Comparison of ENCODE assay signal across 8 cellular contexts in the genomic region with DNA sequence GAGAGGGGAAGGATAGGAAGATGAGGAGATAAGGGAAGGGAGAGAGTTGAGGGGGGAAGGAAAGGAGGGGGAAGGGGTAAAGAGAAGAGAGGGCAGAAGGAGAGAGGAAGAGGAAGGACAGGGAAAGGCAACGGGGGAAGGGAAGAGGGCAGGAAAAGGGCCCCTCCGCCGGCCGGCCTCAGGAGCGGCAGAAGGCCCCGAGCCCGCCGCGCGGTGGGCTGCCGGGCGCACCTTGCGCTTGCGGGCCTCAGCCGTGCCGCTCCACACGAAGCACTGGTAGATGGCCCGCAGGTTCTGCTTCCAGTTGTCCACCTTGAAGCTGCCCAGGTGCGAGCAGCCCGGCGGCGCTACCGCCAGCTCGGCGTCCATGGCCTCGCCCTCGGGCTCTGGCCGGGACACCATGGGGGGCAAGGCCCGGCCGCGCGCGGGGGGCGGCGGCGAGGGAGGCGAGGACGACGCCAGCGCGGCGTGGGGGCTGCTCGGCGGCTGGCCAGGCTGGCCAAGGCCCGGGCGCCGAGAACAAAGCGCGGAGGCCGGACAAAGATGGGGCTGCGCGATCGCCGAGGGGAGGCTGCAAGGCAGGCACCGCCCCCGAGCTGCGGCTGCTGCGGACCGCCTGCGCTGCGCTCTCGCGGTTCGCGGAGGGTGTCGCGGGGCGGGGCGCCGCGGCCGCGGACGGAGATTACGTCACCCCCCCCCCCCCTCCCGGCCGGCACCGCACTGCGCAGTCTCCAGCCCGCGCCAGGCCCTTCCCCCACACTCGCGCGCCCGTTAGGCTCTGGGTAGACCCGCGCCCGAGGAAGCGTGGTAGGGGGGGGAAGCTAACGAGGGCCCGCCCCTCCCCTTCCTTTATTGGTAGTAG. TPM values are rescaled to one million over a fixed set of nuclear protein-coding genes. Genes with fewer than 3 reads are reported as not detected.
DNase-seq lines count a peak whose midpoint lies in the region; ATAC-seq, FAIRE-seq and TF ChIP-seq lines count a peak whose summit lies in the region.

A gene (minus strand): TSS at position 578 of the 862 bp plus-strand sequence. CDS start 176 bp downstream, at position 402.

- H3K27ac ChIP-seq in keratinocyte (ENCODE audit: control insufficient read depth, insufficient read depth, low read length): peak within 1 kb of the TSS; percentile 91

- H3K27me3 Mint-ChIP-seq in MCF 10A (ENCODE audit: insufficient read depth, unreplicated experiment): no peaks in the 10 kb centered on the region

- H3K9me3 ChIP-seq in keratinocyte (ENCODE audit: control insufficient read depth, low read depth, low read length): no peaks in the 10 kb centered on the region

- H2AFZ ChIP-seq in keratinocyte (ENCODE audit: control insufficient read depth, low read length): peak within 1 kb of the TSS; percentile 83

- POLR2A ChIA-PET in MCF 10A (lab: Yijun Ruan, JAX): interaction anchor here (0.6 to 4.1 kb wide), 23 partner anchors 8 to 1157 kb away, joined by 3 to 42 read pairs (median 5); a partner anchor contains a TSS

- H3K4me1 Mint-ChIP-seq in MCF 10A (ENCODE audit: insufficient read depth, unreplicated experiment): peaks cover 7% of the 10 kb centered on the region

- no peaks in the 10 kb centered on the region for H3K9me1 ChIP-seq in keratinocyte (ENCODE audit: control insufficient read depth, extremely low read depth, insufficient read depth, low read length)

- TF ChIP-seq CTCF in MCF 10A (IDR thresholded peaks at IDR 0.05; ENCODE audit: unreplicated experiment) (no peak), keratinocyte (optimal IDR thresholded peaks at IDR 0.05 in 1 of 3, IDR thresholded peaks at IDR 0.05 in 1 of 3, conservative IDR thresholded peaks at IDR 0.05 in 1 of 3; ENCODE audit: extremely low read depth in 1 of 3, insufficient read depth in 2 of 3, low read length in 3 of 3) (no peak)

- intact Hi-C loops in MCF 10A (cut with micrococcal nuclease): loop anchor here (2.0 to 5.0 kb wide), 3 partner anchors 84 to 244 kb away; a partner anchor contains a TSS

- dilution Hi-C loops in keratinocyte (cut with MboI; ENCODE audit: extremely low pct_ligation_motif_present, low sequenced_read_pairs): no loop called here

- peak within 1 kb of the TSS; percentile 96 for H3K4me2 ChIP-seq in keratinocyte (ENCODE audit: control insufficient read depth, extremely low read depth, insufficient read depth, low read depth, low read length)

- peak within 1 kb of the TSS; percentile 84 to 99 (median 94) for H3K4me3 ChIP-seq in keratinocyte (ENCODE audit: control insufficient read depth in 2 of 3, extremely low read depth in 1 of 3, insufficient read depth in 2 of 3, low read depth in 1 of 3, low read length in 3 of 3)

- peak; percentile 57 for ATAC-seq in GM19372 (IDR thresholded peaks at IDR 0.05; ENCODE audit: low read depth, unreplicated experiment)
- ATAC-seq in HG03432 (IDR thresholded peaks at IDR 0.05; ENCODE audit: unreplicated experiment): peak; percentile 68
- ATAC-seq in SK-N-SH treated with all-trans-retinoic acid at 6 μM for 48 hours: peak; percentile 71

- CTCF ChIA-PET in MCF 10A (lab: Yijun Ruan, JAX): interaction anchor here (0.7 to 2.2 kb wide), 19 partner anchors 8 to 244 kb away, joined by 3 to 20 read pairs (median 4); a partner anchor contains a TSS

- peaks cover 30% of the 10 kb centered on the region for H4K20me1 ChIP-seq in keratinocyte (ENCODE audit: control insufficient read depth, extremely low read depth, insufficient read depth, low read length)

- H3K79me2 ChIP-seq in keratinocyte (ENCODE audit: control insufficient read depth, insufficient read depth, low read length): peaks cover 48% of the 10 kb centered on the region

- H3K9ac ChIP-seq in keratinocyte (ENCODE audit: control insufficient read depth, extremely low read depth, insufficient read depth, low read length): peak within 1 kb of the TSS; percentile 97

- H3K4me1 ChIP-seq in keratinocyte (ENCODE audit: control insufficient read depth, extremely low read depth, insufficient read depth, low read length): peaks cover 22% of the 10 kb centered on the region

- no peaks in the 10 kb centered on the region for H3K9me3 Mint-ChIP-seq in MCF 10A (ENCODE audit: unreplicated experiment)

- FAIRE-seq in keratinocyte (lab: Jason Lieb, UNC): no peak

- H3K36me3 ChIP-seq in keratinocyte (ENCODE audit: control insufficient read depth in 2 of 2, extremely low read depth in 1 of 2, insufficient read depth in 2 of 2, low read length in 2 of 2): peaks cover 4 to 8% of the 10 kb centered on the region in 2 experiments

- BruUV-seq in MCF 10A (replicated peaks; lab: Mats Ljungman, UMichigan): no TSS peak

- peak within 1 kb of the TSS; percentile 77 for H3K27ac Mint-ChIP-seq in MCF 10A (ENCODE audit: low read depth, unreplicated experiment)

- H3K4me3 Mint-ChIP-seq in MCF 10A (ENCODE audit: unreplicated experiment): peak within 1 kb of the TSS; percentile 94

- DNase-seq in DMS153 treated with DMSO at 0.1 percent for 48 hours (lab: John Stamatoyannopoulos, UW; ENCODE audit: unreplicated experiment) (peak; percentile 78), MCF 10A (ENCODE audit: unreplicated experiment) (no peak), keratinocyte (ENCODE audit: low read depth, low spot score) (no peak), DMS114 treated with DMSO at 0.1 percent for 48 hours (lab: John Stamatoyannopoulos, UW; ENCODE audit: unreplicated experiment) (no peak)
- DNase-seq in stimulated activated CD4-positive, alpha-beta T cell treated with anti-CD3 and anti-CD28 coated beads, Interleukin-15, amount 100 ng/mL, for 24 hours: peak; percentile 49

- H3K27me3 ChIP-seq in keratinocyte (ENCODE audit: control insufficient read depth, extremely low read depth, insufficient read depth, low read length): no peaks in the 10 kb centered on the region

- peaks cover 20% of the 10 kb centered on the region for H3K36me3 Mint-ChIP-seq in MCF 10A (ENCODE audit: insufficient read depth, unreplicated experiment)

TF ChIP-seq in SK-N-SH treated with all-trans-retinoic acid at 6 μM for 48 hours, 23 proteins besides CTCF, POLR2A, EP300 and RAD21 (continues in another document):
- TF ChIP-seq RARB (CRISPR knock-in tag; IDR thresholded peaks at IDR 0.05) (no peak), ZNF70 (CRISPR knock-in tag; IDR thresholded peaks at IDR 0.05) (no peak), ZC3H10 (CRISPR knock-in tag; IDR thresholded peaks at IDR 0.05) (no peak), TCF4 (CRISPR knock-in tag; IDR thresholded peaks at IDR 0.05; ENCODE audit: borderline replicate concordance) (no peak), ZNF8 (CRISPR knock-in tag; IDR thresholded peaks at IDR 0.05) (no peak), ISL1 (CRISPR knock-in tag; IDR thresholded peaks at IDR 0.05) (no peak), ARNTL (CRISPR knock-in tag; IDR thresholded peaks at IDR 0.05; ENCODE audit: borderline replicate concordance, low read depth) (no peak), PPARA (CRISPR knock-in tag; IDR thresholded peaks at IDR 0.05; ENCODE audit: borderline replicate concordance) (no peak), ZNF565 (CRISPR knock-in tag; conservative IDR thresholded peaks at IDR 0.05; ENCODE audit: low read depth) (no peak), TOX (CRISPR knock-in tag; IDR thresholded peaks at IDR 0.05; ENCODE audit: borderline replicate concordance) (no peak), OSR1 (CRISPR knock-in tag; IDR thresholded peaks at IDR 0.05) (no peak), SNAI2 (CRISPR knock-in tag; IDR thresholded peaks at IDR 0.05) (no peak; the same call in 1 of the 2 replicates), ESRRG (CRISPR knock-in tag; IDR thresholded peaks at IDR 0.05) (no peak)
- TF ChIP-seq, protein P1, sequence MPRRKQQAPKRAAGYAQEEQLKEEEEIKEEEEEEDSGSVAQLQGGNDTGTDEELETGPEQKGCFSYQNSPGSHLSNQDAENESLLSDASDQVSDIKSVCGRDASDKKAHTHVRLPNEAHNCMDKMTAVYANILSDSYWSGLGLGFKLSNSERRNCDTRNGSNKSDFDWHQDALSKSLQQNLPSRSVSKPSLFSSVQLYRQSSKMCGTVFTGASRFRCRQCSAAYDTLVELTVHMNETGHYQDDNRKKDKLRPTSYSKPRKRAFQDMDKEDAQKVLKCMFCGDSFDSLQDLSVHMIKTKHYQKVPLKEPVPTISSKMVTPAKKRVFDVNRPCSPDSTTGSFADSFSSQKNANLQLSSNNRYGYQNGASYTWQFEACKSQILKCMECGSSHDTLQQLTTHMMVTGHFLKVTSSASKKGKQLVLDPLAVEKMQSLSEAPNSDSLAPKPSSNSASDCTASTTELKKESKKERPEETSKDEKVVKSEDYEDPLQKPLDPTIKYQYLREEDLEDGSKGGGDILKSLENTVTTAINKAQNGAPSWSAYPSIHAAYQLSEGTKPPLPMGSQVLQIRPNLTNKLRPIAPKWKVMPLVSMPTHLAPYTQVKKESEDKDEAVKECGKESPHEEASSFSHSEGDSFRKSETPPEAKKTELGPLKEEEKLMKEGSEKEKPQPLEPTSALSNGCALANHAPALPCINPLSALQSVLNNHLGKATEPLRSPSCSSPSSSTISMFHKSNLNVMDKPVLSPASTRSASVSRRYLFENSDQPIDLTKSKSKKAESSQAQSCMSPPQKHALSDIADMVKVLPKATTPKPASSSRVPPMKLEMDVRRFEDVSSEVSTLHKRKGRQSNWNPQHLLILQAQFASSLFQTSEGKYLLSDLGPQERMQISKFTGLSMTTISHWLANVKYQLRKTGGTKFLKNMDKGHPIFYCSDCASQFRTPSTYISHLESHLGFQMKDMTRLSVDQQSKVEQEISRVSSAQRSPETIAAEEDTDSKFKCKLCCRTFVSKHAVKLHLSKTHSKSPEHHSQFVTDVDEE (CRISPR knock-in tag; IDR thresholded peaks at IDR 0.05): no peak
- TF ChIP-seq, protein P2, sequence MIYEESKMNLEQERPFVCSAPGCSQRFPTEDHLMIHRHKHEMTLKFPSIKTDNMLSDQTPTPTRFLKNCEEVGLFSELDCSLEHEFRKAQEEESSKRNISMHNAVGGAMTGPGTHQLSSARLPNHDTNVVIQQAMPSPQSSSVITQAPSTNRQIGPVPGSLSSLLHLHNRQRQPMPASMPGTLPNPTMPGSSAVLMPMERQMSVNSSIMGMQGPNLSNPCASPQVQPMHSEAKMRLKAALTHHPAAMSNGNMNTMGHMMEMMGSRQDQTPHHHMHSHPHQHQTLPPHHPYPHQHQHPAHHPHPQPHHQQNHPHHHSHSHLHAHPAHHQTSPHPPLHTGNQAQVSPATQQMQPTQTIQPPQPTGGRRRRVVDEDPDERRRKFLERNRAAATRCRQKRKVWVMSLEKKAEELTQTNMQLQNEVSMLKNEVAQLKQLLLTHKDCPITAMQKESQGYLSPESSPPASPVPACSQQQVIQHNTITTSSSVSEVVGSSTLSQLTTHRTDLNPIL (CRISPR knock-in tag; IDR thresholded peaks at IDR 0.05; ENCODE audit: low read depth): no peak

RNA-seq across cellular contexts. Expression of the gene that starts here (rescaled TPM):
- total RNA-seq in MCF 10A (2022): 146 and 157 TPM in 2 replicates
- 76.4 to 201 TPM (median 111 TPM) in 3 replicates for polyA plus RNA-seq in keratinocyte
- 35.9 TPM for polyA plus RNA-seq in keratinocyte (2011; ENCODE audit: low read depth)
- polyA plus RNA-seq in keratinocyte (2011; cell fraction: cytosol; rRNA removed): 105 and 120 TPM in 2 replicates
- 176 and 203 TPM in 2 replicates for polyA plus RNA-seq in keratinocyte (2011; cell fraction: nucleus; rRNA removed)
- polyA plus RNA-seq in keratinocyte (2012; ENCODE audit: low replicate concordance): 50.9 and 103 TPM in 2 replicates
- 227 to 753 TPM (median 238 TPM) in 3 replicates for polyA minus RNA-seq in keratinocyte
- 119 TPM for polyA minus RNA-seq in keratinocyte (2011; cell fraction: cytosol; rRNA and poly(A)+ RNA removed)
- 103 and 160 TPM in 2 replicates for polyA minus RNA-seq in keratinocyte (2011; cell fraction: nucleus; rRNA and poly(A)+ RNA removed)

Comparison
In these comparisons a context has a peak if more than half of its experiments do, and no peak if none do; other contexts are left out.
1. DNase-seq: peak in DMS153 treated with DMSO at 0.1 percent for 48 hours (single experiment) and stimulated activated CD4-positive, alpha-beta T cell treated with anti-CD3 and anti-CD28 coated beads, Interleukin-15, amount 100 ng/mL, for 24 hours (single experiment); none in MCF 10A (single experiment), keratinocyte (single experiment) and DMS114 treated with DMSO at 0.1 percent for 48 hours (single experiment).
2. Peak in every context shown above with its lines, with median percentiles within 50 percentile points of each other: ATAC-seq.